Comparison of ENCODE assay signal across 19 cellular contexts in the genomic region with DNA sequence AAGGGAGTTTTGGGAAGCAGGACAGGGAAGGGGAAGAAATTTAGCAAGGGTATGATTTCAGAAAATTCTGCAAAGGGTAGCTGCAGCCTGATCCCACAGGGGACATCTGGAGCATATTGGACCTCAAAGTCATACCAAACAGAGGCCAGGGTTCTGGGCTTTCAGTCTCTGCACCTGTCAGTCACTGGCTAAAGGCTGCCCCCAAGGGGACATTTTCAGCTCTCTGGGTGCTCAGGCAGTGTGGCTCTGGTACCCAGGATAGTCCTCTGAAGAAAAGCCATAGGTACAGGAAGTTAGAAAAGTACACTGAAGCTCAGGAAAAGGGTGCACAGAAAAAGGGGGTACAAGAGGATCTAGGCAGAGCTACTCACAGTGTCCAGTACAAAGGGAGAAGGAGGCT.
"Had no signal": no experiment of that assay in that cellular context is flagged by ENCODE, and none has a peak within 500 bp of the region (broad histone marks: within the 10 kb centered on the region; RNA-seq: fewer than 3 reads in every experiment).

No MANE protein-coding gene starts in this region.

- H3K4me3 ChIP-seq: colonic mucosa, heart left ventricle, left lung, lower lobe of right lung, ovary, right atrium auricular region, suprapubic skin, thyroid gland had no signal

- H3K36me3 ChIP-seq: colonic mucosa, heart left ventricle, left lung, lower lobe of right lung, ovary, right atrium auricular region, suprapubic skin, thyroid gland had no signal

- H3K4me1 ChIP-seq: colonic mucosa, heart left ventricle, left lung, lower lobe of right lung, right atrium auricular region, suprapubic skin, thyroid gland had no signal

- H3K27ac ChIP-seq: colonic mucosa, heart left ventricle, left lung, lower lobe of right lung, ovary, right atrium auricular region, suprapubic skin, thyroid gland had no signal

- DNase-seq: colonic mucosa; dermis blood vessel endothelial cell; effector CD4-positive, alpha-beta T cell; heart left ventricle; hippocampal formation; left lung; lower lobe of right lung; natural killer cell; nucleus accumbens; ovary; small intestine; stimulated activated CD4-positive, alpha-beta T cell treated with anti-CD3 and anti-CD28 coated beads, Interleukin-2, amount 100 ng/mL, for 48 hours; stimulated activated naive CD4-positive, alpha-beta T cell treated with Interleukin-2 at 50 U/mL for 16 hours; thyroid gland had no signal

- ATAC-seq: heart left ventricle, left lung, lower lobe of right lung, natural killer cell had no signal

- H3K27me3 ChIP-seq: colonic mucosa, ovary, right atrium auricular region, thyroid gland had no signal

- FAIRE-seq: frontal cortex, islet of Langerhans, small intestine, urothelium cell line had no signal

- H3K9me3 ChIP-seq: colonic mucosa, left lung, lower lobe of right lung, ovary, right atrium auricular region, suprapubic skin, thyroid gland had no signal
